20 cellular contexts compared by ENCODE assay signal in the genomic region with DNA sequence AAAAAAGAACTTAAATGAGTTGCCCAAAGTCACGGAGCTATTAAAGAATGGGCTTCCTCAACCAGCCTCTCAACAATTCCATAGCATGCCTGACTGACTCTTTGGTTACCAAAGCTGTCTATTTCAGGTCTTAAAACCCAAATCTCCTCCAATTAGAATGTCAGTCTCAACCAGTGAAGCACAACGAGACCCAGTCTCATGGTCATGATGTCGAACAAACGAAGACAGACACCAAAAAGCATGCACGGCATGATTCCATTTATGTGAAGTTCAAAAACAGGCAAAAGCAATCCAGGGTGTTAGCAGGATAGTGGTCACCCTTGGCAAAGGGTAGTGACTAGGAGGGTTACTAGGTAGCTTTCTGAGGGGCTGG. TPM values are rescaled to one million over a fixed set of nuclear protein-coding genes. Genes with fewer than 3 reads are reported as not detected.
DNase-seq lines count a peak whose midpoint lies in the region; ATAC-seq and TF ChIP-seq lines count a peak whose summit lies in the region.
"Had no signal": no experiment of that assay in that cellular context is flagged by ENCODE, and none has a peak within 500 bp of the region (broad histone marks: within the 10 kb centered on the region; RNA-seq: fewer than 3 reads in every experiment).

No MANE protein-coding gene starts in this region.

- H3K4me3 ChIP-seq in HCT116 (replicated peaks in 1 of 2; ENCODE audit: low read depth in 1 of 2, low read length in 2 of 2): no peak overlapping the region
- no peak overlapping the region for H3K4me3 ChIP-seq in SJCRH30
- H3K4me3 ChIP-seq: GM23248 had no signal

- no peaks in the 10 kb centered on the region for H3K36me3 Mint-ChIP-seq in activated CD4-positive, alpha-beta memory T cell treated with anti-CD3 and anti-CD28 coated beads for 36 hours
- no peaks in the 10 kb centered on the region for H3K36me3 Mint-ChIP-seq in activated CD4-positive, alpha-beta memory T cell treated with anti-CD3 and anti-CD28 coated beads, Interleukin-2, amount 10 ng/mL, durations not matched to agents 7 days and 5 days (ENCODE audit: low read depth)
- no peaks in the 10 kb centered on the region for H3K36me3 Mint-ChIP-seq in activated T-helper 2 cell treated with anti-CD3 and anti-CD28 coated beads, Interferon-gamma antibody, Interleukin-2, Interleukin-4, amounts not matched to agents 10 μg/mL and 5 μg/mL and 100 μg/mL, durations not matched to agents 14 hours and 24 hours and 36 hours (ENCODE audit: low read depth)
- H3K36me3 Mint-ChIP-seq in memory B cell (no peaks in the 10 kb centered on the region), nephron progenitor cell (ENCODE audit: low read depth) (no peaks in the 10 kb centered on the region)
- H3K36me3 Mint-ChIP-seq: CD8-positive, alpha-beta memory T cell had no signal

- TF ChIP-seq POLR2A in HCT116 (IDR thresholded peaks at IDR 0.05; ENCODE audit: borderline replicate concordance, extremely low read depth, insufficient read depth, insufficient read length): no peak

- no TSS peak for BruUV-seq in HCT116 (replicated peaks; lab: Mats Ljungman, UMichigan)

- peaks cover 23% of the 10 kb centered on the region for H3K4me1 Mint-ChIP-seq in activated CD4-positive, alpha-beta memory T cell treated with anti-CD3 and anti-CD28 coated beads for 36 hours (ENCODE audit: low read depth)
- H3K4me1 Mint-ChIP-seq in activated CD4-positive, alpha-beta memory T cell treated with anti-CD3 and anti-CD28 coated beads, Interleukin-2, amount 10 ng/mL, durations not matched to agents 7 days and 5 days: peaks cover 13% of the 10 kb centered on the region
- peaks cover 26% of the 10 kb centered on the region for H3K4me1 Mint-ChIP-seq in activated T-helper 2 cell treated with anti-CD3 and anti-CD28 coated beads, Interferon-gamma antibody, Interleukin-2, Interleukin-4, amounts not matched to agents 10 μg/mL and 5 μg/mL and 100 μg/mL, durations not matched to agents 14 hours and 24 hours and 36 hours (ENCODE audit: low read depth)
- H3K4me1 Mint-ChIP-seq in memory B cell (peaks cover 15% of the 10 kb centered on the region), nephron progenitor cell (peaks cover 6% of the 10 kb centered on the region)
- H3K4me1 Mint-ChIP-seq: CD8-positive, alpha-beta memory T cell had no signal

- H4K20me1 ChIP-seq in HCT116 (ENCODE audit: insufficient read depth): no peaks in the 10 kb centered on the region

- peak overlapping the region; percentile 62 for H3K4me2 ChIP-seq in HCT116 (ENCODE audit: low read length)

- no peaks in the 10 kb centered on the region for H3K9me3 Mint-ChIP-seq in activated CD4-positive, alpha-beta memory T cell treated with anti-CD3 and anti-CD28 coated beads for 36 hours
- no peaks in the 10 kb centered on the region for H3K9me3 Mint-ChIP-seq in activated CD4-positive, alpha-beta memory T cell treated with anti-CD3 and anti-CD28 coated beads, Interleukin-2, amount 10 ng/mL, durations not matched to agents 7 days and 5 days
- no peaks in the 10 kb centered on the region for H3K9me3 Mint-ChIP-seq in activated T-helper 2 cell treated with anti-CD3 and anti-CD28 coated beads, Interferon-gamma antibody, Interleukin-2, Interleukin-4, amounts not matched to agents 10 μg/mL and 5 μg/mL and 100 μg/mL, durations not matched to agents 14 hours and 24 hours and 36 hours
- no peaks in the 10 kb centered on the region for H3K9me3 Mint-ChIP-seq in memory B cell
- H3K9me3 Mint-ChIP-seq in nephron progenitor cell: no peaks in the 10 kb centered on the region
- H3K9me3 Mint-ChIP-seq: CD8-positive, alpha-beta memory T cell had no signal

- no peaks in the 10 kb centered on the region for H3K79me2 ChIP-seq in HCT116 (ENCODE audit: insufficient read depth, low read length)

- POLR2A ChIA-PET in activated CD4-positive, alpha-beta memory T cell treated with anti-CD3 and anti-CD28 coated beads for 36 hours (lab: Charles Lee): interaction anchor here (0.7 to 1.5 kb wide), 9 partner anchors 10 to 302 kb away, joined by 3 to 9 read pairs (median 3); partner anchors contain the start of gene PTPN1
- POLR2A ChIA-PET in activated CD4-positive, alpha-beta memory T cell treated with anti-CD3 and anti-CD28 coated beads, Interleukin-2, amount 10 ng/mL, durations not matched to agents 7 days and 5 days (lab: Charles Lee): no interaction called here
- POLR2A ChIA-PET in HCT116 (lab: Charles Lee): interaction anchor here (0.9 to 1.8 kb wide), 2 partner anchors 9 to 10 kb away, joined by 3 to 6 read pairs; no protein-coding TSS in a partner anchor

- H2AFZ ChIP-seq in HCT116 (ENCODE audit: low read depth, low read length, poor library complexity, severe bottlenecking): no peak overlapping the region
- H2AFZ ChIP-seq: GM23248 had no signal

- CTCF ChIA-PET in activated CD4-positive, alpha-beta memory T cell treated with anti-CD3 and anti-CD28 coated beads for 36 hours (lab: Charles Lee): interaction anchor here (0.6 to 3.1 kb wide), 10 partner anchors 10 to 94 kb away, joined by 3 to 9 read pairs (median 4); no protein-coding TSS in a partner anchor
- CTCF ChIA-PET in activated CD4-positive, alpha-beta memory T cell treated with anti-CD3 and anti-CD28 coated beads, Interleukin-2, amount 10 ng/mL, durations not matched to agents 7 days and 5 days (lab: Charles Lee): interaction anchor here (0.8 to 1.4 kb wide), 2 partner anchors 16 to 315 kb away, joined by 3 to 4 read pairs; no protein-coding TSS in a partner anchor
- CTCF ChIA-PET in HCT116 (lab: Charles Lee): no interaction called here

- TF ChIP-seq RAD21 in HCT116 (IDR thresholded peaks at IDR 0.05; ENCODE audit: low read depth): no peak

- intact Hi-C loops in activated CD4-positive, alpha-beta memory T cell treated with anti-CD3 and anti-CD28 coated beads for 36 hours (cut with micrococcal nuclease): loop anchor here (1.0 to 2.0 kb wide), 4 partner anchors 11 to 67 kb away; partner anchors contain the start of gene PTPN1
- intact Hi-C loops in HCT116 (cut with micrococcal nuclease): no loop called here
- intact Hi-C loops in activated T-helper 2 cell treated with anti-CD3 and anti-CD28 coated beads, Interferon-gamma antibody, Interleukin-2, Interleukin-4, amounts not matched to agents 10 μg/mL and 5 μg/mL and 100 μg/mL, durations not matched to agents 14 hours and 24 hours and 36 hours (cut with micrococcal nuclease): no loop called here

- TF ChIP-seq CTCF in HCT116 (IDR thresholded peaks at IDR 0.05 in 2 of 3, conservative IDR thresholded peaks at IDR 0.05 in 1 of 3; ENCODE audit: borderline replicate concordance in 1 of 3, insufficient read depth in 1 of 3, low read depth in 2 of 3, low read length in 2 of 3): no peak
- no peak for TF ChIP-seq CTCF in nephron progenitor cell (IDR thresholded peaks at IDR 0.05)

- ATAC-seq in HCT116 (no peak), memory B cell (ENCODE audit: low read depth) (no peak)
- ATAC-seq: Right ventricle myocardium inferior had no signal

- no peaks in the 10 kb centered on the region for H3K36me3 ChIP-seq in HCT116 (ENCODE audit: control insufficient read depth in 1 of 2, insufficient read depth in 2 of 2, low read length in 2 of 2)
- no peaks in the 10 kb centered on the region for H3K36me3 ChIP-seq in SJCRH30

- H3K4me1 ChIP-seq in HCT116 (ENCODE audit: control insufficient read depth in 1 of 2, insufficient read depth in 2 of 2, low read length in 2 of 2): peaks cover 21 to 75% of the 10 kb centered on the region in 2 experiments
- H3K4me1 ChIP-seq in SJCRH30: peaks cover under 1% of the 10 kb centered on the region; the same call in 1 of the 2 replicates

- no peak for DNase-seq in activated CD4-positive, alpha-beta memory T cell treated with anti-CD3 and anti-CD28 coated beads for 36 hours
- no peak for DNase-seq in activated CD4-positive, alpha-beta memory T cell treated with anti-CD3 and anti-CD28 coated beads, Interleukin-2, amount 10 ng/mL, durations not matched to agents 7 days and 5 days
- DNase-seq in HCT116 (ENCODE audit: low read depth, low spot score): no peak
- no peak for DNase-seq in activated T-helper 2 cell treated with anti-CD3 and anti-CD28 coated beads, Interferon-gamma antibody, Interleukin-2, Interleukin-4, amounts not matched to agents 10 μg/mL and 5 μg/mL and 100 μg/mL, durations not matched to agents 14 hours and 24 hours and 36 hours (ENCODE audit: low spot score)
- DNase-seq in memory B cell (ENCODE audit: low spot score in 2 of 2): no peak
- DNase-seq in GF-D8 (lab: John Stamatoyannopoulos, UW): no peak
- DNase-seq in SJCRH30: no peak
- DNase-seq in nephron progenitor cell: no peak
- DNase-seq: 8988T; CD8-positive, alpha-beta memory T cell; DMS79; GM23248; HCEC 1CT; Karpas-422; MM.1S; NCI-H1105; NCI-H187; NCI-H446; NK-92 treated with Interleukin-12 subunit alpha and Interleukin-12 subunit beta, amount 100 ng/mL, for 24 hours had no signal

- H3K27me3 Mint-ChIP-seq in activated CD4-positive, alpha-beta memory T cell treated with anti-CD3 and anti-CD28 coated beads for 36 hours: no peaks in the 10 kb centered on the region
- H3K27me3 Mint-ChIP-seq in activated CD4-positive, alpha-beta memory T cell treated with anti-CD3 and anti-CD28 coated beads, Interleukin-2, amount 10 ng/mL, durations not matched to agents 7 days and 5 days: no peaks in the 10 kb centered on the region
- no peaks in the 10 kb centered on the region for H3K27me3 Mint-ChIP-seq in activated T-helper 2 cell treated with anti-CD3 and anti-CD28 coated beads, Interferon-gamma antibody, Interleukin-2, Interleukin-4, amounts not matched to agents 10 μg/mL and 5 μg/mL and 100 μg/mL, durations not matched to agents 14 hours and 24 hours and 36 hours (ENCODE audit: low read depth)
- H3K27me3 Mint-ChIP-seq in memory B cell: no peaks in the 10 kb centered on the region
- peaks cover 23% of the 10 kb centered on the region for H3K27me3 Mint-ChIP-seq in nephron progenitor cell (ENCODE audit: low read depth, poor library complexity)

- H3K27me3 ChIP-seq in HCT116 (ENCODE audit: insufficient read depth, low read length): no peaks in the 10 kb centered on the region
- 0 out of 2 replicates have a peak, but pooled peaks cover 4% of the 10 kb centered on the region for H3K27me3 ChIP-seq in SJCRH30

- H3K27ac ChIP-seq in HCT116 (ENCODE audit: low read depth, low read length) (no peak overlapping the region), SJCRH30 (no peak overlapping the region)

- no peaks in the 10 kb centered on the region for H3K9me2 ChIP-seq in HCT116 (ENCODE audit: insufficient read depth)

- RAD21 ChIA-PET in HCT116 (lab: Charles Lee; ENCODE audit: low non-redundant PET in 1 of 2, low total read pairs in 2 of 2, uncharacterized antibody in 2 of 2, unreplicated experiment in 2 of 2): no interaction called here

- peak overlapping the region; percentile 44 for H3K9ac ChIP-seq in HCT116 (ENCODE audit: low read length)
- H3K9ac ChIP-seq: GM23248 had no signal

- H3K27ac Mint-ChIP-seq in activated CD4-positive, alpha-beta memory T cell treated with anti-CD3 and anti-CD28 coated beads for 36 hours: peak overlapping the region; percentile 88
- no peak overlapping the region for H3K27ac Mint-ChIP-seq in activated CD4-positive, alpha-beta memory T cell treated with anti-CD3 and anti-CD28 coated beads, Interleukin-2, amount 10 ng/mL, durations not matched to agents 7 days and 5 days
- peak overlapping the region; percentile 16 for H3K27ac Mint-ChIP-seq in activated T-helper 2 cell treated with anti-CD3 and anti-CD28 coated beads, Interferon-gamma antibody, Interleukin-2, Interleukin-4, amounts not matched to agents 10 μg/mL and 5 μg/mL and 100 μg/mL, durations not matched to agents 14 hours and 24 hours and 36 hours
- peak overlapping the region; percentile 22 for H3K27ac Mint-ChIP-seq in memory B cell
- H3K27ac Mint-ChIP-seq in nephron progenitor cell: no peak overlapping the region
- H3K27ac Mint-ChIP-seq: CD8-positive, alpha-beta memory T cell had no signal

- no peak overlapping the region for H3K4me3 Mint-ChIP-seq in activated CD4-positive, alpha-beta memory T cell treated with anti-CD3 and anti-CD28 coated beads for 36 hours
- H3K4me3 Mint-ChIP-seq in activated CD4-positive, alpha-beta memory T cell treated with anti-CD3 and anti-CD28 coated beads, Interleukin-2, amount 10 ng/mL, durations not matched to agents 7 days and 5 days: no peak overlapping the region
- no peak overlapping the region for H3K4me3 Mint-ChIP-seq in activated T-helper 2 cell treated with anti-CD3 and anti-CD28 coated beads, Interferon-gamma antibody, Interleukin-2, Interleukin-4, amounts not matched to agents 10 μg/mL and 5 μg/mL and 100 μg/mL, durations not matched to agents 14 hours and 24 hours and 36 hours (ENCODE audit: low read depth)
- H3K4me3 Mint-ChIP-seq in memory B cell (no peak overlapping the region), nephron progenitor cell (no peak overlapping the region)
- H3K4me3 Mint-ChIP-seq: CD8-positive, alpha-beta memory T cell had no signal

- H3K9me3 ChIP-seq in HCT116 (ENCODE audit: control insufficient read depth in 1 of 2, insufficient read depth in 1 of 2, low read depth in 1 of 2, low read length in 2 of 2) (no peaks in the 10 kb centered on the region), SJCRH30 (replicated peaks) (0 out of 2 replicates have a peak, but pooled peaks cover 2% of the 10 kb centered on the region)

RNA-seq across cellular contexts. Expression of gene PTPN1, which starts 16.3 kb away (rescaled TPM):
- total RNA-seq in activated CD4-positive, alpha-beta memory T cell treated with anti-CD3 and anti-CD28 coated beads for 36 hours: 10 to 100 TPM; 80.6 to 83.4 TPM
- total RNA-seq in activated CD4-positive, alpha-beta memory T cell treated with anti-CD3 and anti-CD28 coated beads, Interleukin-2, amount 10 ng/mL, durations not matched to agents 7 days and 5 days: 10 to 100 TPM; 79.6 to 80.5 TPM
- total RNA-seq in HCT116 (2021; ENCODE audit: unreplicated experiment): 47.5 TPM
- polyA plus RNA-seq in HCT116 (2012): 28.6 and 33.0 TPM in 2 replicates
- 93.2 and 94.6 TPM in 2 replicates for total RNA-seq in activated T-helper 2 cell treated with anti-CD3 and anti-CD28 coated beads, Interferon-gamma antibody, Interleukin-2, Interleukin-4, amounts not matched to agents 10 μg/mL and 5 μg/mL and 100 μg/mL, durations not matched to agents 14 hours and 24 hours and 36 hours
- 64.3 and 72.3 TPM in 2 replicates for total RNA-seq in SJCRH30 (2014; rRNA removed; shearing (Covaris generic))

Comparison
In these comparisons a context has a peak if more than half of its experiments do, and no peak if none do; other contexts are left out.
1. H3K27ac Mint-ChIP-seq: peak in activated CD4-positive, alpha-beta memory T cell treated with anti-CD3 and anti-CD28 coated beads for 36 hours (single experiment), activated T-helper 2 cell treated with anti-CD3 and anti-CD28 coated beads, Interferon-gamma antibody, Interleukin-2, Interleukin-4, amounts not matched to agents 10 μg/mL and 5 μg/mL and 100 μg/mL, durations not matched to agents 14 hours and 24 hours and 36 hours (single experiment) and memory B cell (single experiment); none in activated CD4-positive, alpha-beta memory T cell treated with anti-CD3 and anti-CD28 coated beads, Interleukin-2, amount 10 ng/mL, durations not matched to agents 7 days and 5 days (single experiment) and nephron progenitor cell (single experiment).